42 cellular contexts compared by ENCODE assay signal in genomic region chr22:22199634-22200033, GRCh38. TPM values are rescaled to one million over a fixed set of nuclear protein-coding genes. Genes with fewer than 3 reads are reported as not detected.
"Had no signal": no experiment of that assay in that cellular context is flagged by ENCODE, and none has a peak within 500 bp of the region (broad histone marks: within the 10 kb centered on the region; RNA-seq: fewer than 3 reads in every experiment).

No MANE protein-coding gene starts in this region.

- H3K36me3 ChIP-seq: ascending aorta, breast epithelium, cardiac muscle cell, colonic mucosa, esophagus squamous epithelium, gastroesophageal sphincter, heart right ventricle, WERI-Rb-1 had no signal

- H3K27ac Mint-ChIP-seq: activated CD4-positive, alpha-beta memory T cell treated with anti-CD3 and anti-CD28 coated beads for 36 hours; activated CD8-positive, alpha-beta memory T cell treated with anti-CD3 and anti-CD28 coated beads, Interleukin-2, amount 10 ng/mL, durations not matched to agents 7 days and 5 days; activated CD8-positive, alpha-beta T cell treated with anti-CD3 and anti-CD28 coated beads, Interleukin-2, amount 10 ng/mL, durations not matched to agents 7 days and 5 days; activated naive CD4-positive, alpha-beta T cell treated with anti-CD3 and anti-CD28 coated beads, Interleukin-2, amount 10 ng/mL, durations not matched to agents 7 days and 5 days; activated naive CD4-positive, alpha-beta T cell treated with anti-CD3 and anti-CD28 coated beads, Interleukin-2, amount 50 U/mL, for 72 hours; activated naive CD8-positive, alpha-beta T cell treated with anti-CD3 and anti-CD28 coated beads, Interleukin-2, amount 10 ng/mL, durations not matched to agents 7 days and 5 days; activated T-helper 1 cell treated with anti-CD3 and anti-CD28 coated beads, Interleukin-12 subunit alpha, Interleukin-12 subunit beta, Interleukin-2, Interleukin-4 antibody, amounts not matched to agents 30 ng/mL and 10 ng/mL and 1 ng/mL, durations not matched to agents 14 hours and 24 hours and 36 hours; activated T-helper 2 cell treated with anti-CD3 and anti-CD28 coated beads, Interferon-gamma antibody, Interleukin-2, Interleukin-4, amounts not matched to agents 10 μg/mL and 5 μg/mL and 100 μg/mL, durations not matched to agents 14 hours and 24 hours and 36 hours; brain; T-helper 17 cell; T-helper 2 cell treated with Interferon-gamma antibody and Interleukin-4, amounts not matched to agents 5 μg/mL and 100 μg/mL, for 36 hours had no signal

- H3K27ac ChIP-seq: ascending aorta, breast epithelium, cardiac muscle cell, colonic mucosa, epithelial cell of prostate, esophagus squamous epithelium, gastroesophageal sphincter, heart right ventricle, WERI-Rb-1 had no signal

- DNase-seq: activated CD4-positive, alpha-beta memory T cell treated with anti-CD3 and anti-CD28 coated beads for 36 hours; activated CD4-positive, alpha-beta T cell treated with anti-CD3 and anti-CD28 coated beads for 1 hour; activated CD4-positive, alpha-beta T cell treated with anti-CD3 and anti-CD28 coated beads for 4 hours; activated CD4-positive, alpha-beta T cell treated with anti-CD3 and anti-CD28 coated beads, Interleukin-2, amount 50 U/mL, for 1 hour; activated CD4-positive, CD25-positive, alpha-beta regulatory T cell; activated CD8-positive, alpha-beta memory T cell treated with anti-CD3 and anti-CD28 coated beads, Interleukin-2, amount 10 ng/mL, durations not matched to agents 7 days and 5 days; activated CD8-positive, alpha-beta memory T cell treated with anti-CD3 and anti-CD28 coated beads, Interleukin-2, amount 50 U/mL, for 4 hours; activated CD8-positive, alpha-beta T cell treated with anti-CD3 and anti-CD28 coated beads, Interleukin-2, amount 10 ng/mL, durations not matched to agents 7 days and 5 days; activated effector memory CD4-positive, alpha-beta T cell treated with anti-CD3 and anti-CD28 coated beads, Interleukin-2, amount 50 U/mL, for 16 hours; activated naive CD4-positive, alpha-beta T cell treated with anti-CD3 and anti-CD28 coated beads, Interleukin-2, amount 10 ng/mL, durations not matched to agents 7 days and 5 days; activated naive CD8-positive, alpha-beta T cell treated with anti-CD3 and anti-CD28 coated beads, Interleukin-2, amount 10 ng/mL, durations not matched to agents 7 days and 5 days; activated T-cell treated with anti-CD3 and anti-CD28 coated beads, Interleukin-2, amount 50 U/mL, for 1 hour; activated T-cell treated with anti-CD3 and anti-CD28 coated beads, Interleukin-2, amount 50 U/mL, for 48 hours; central memory CD4-positive, alpha-beta T cell; cerebellar nuclear complex; colonic mucosa; effector CD8-positive, alpha-beta T cell; esophagus squamous epithelium; foreskin melanocyte; heart right ventricle; T-helper 1 cell; T-helper 17 cell; T1000; WERI-Rb-1 had no signal

- H3K4me3 ChIP-seq: ascending aorta, breast epithelium, cardiac muscle cell, colonic mucosa, esophagus squamous epithelium, gastroesophageal sphincter, heart right ventricle had no signal

- H3K4me3 Mint-ChIP-seq: activated CD4-positive, alpha-beta memory T cell treated with anti-CD3 and anti-CD28 coated beads for 36 hours; activated CD8-positive, alpha-beta memory T cell treated with anti-CD3 and anti-CD28 coated beads, Interleukin-2, amount 10 ng/mL, durations not matched to agents 7 days and 5 days; activated CD8-positive, alpha-beta T cell treated with anti-CD3 and anti-CD28 coated beads, Interleukin-2, amount 10 ng/mL, durations not matched to agents 7 days and 5 days; activated naive CD4-positive, alpha-beta T cell treated with anti-CD3 and anti-CD28 coated beads, Interleukin-2, amount 10 ng/mL, durations not matched to agents 7 days and 5 days; activated naive CD8-positive, alpha-beta T cell treated with anti-CD3 and anti-CD28 coated beads, Interleukin-2, amount 10 ng/mL, durations not matched to agents 7 days and 5 days; activated T-helper 1 cell treated with anti-CD3 and anti-CD28 coated beads, Interleukin-12 subunit alpha, Interleukin-12 subunit beta, Interleukin-2, Interleukin-4 antibody, amounts not matched to agents 30 ng/mL and 10 ng/mL and 1 ng/mL, durations not matched to agents 14 hours and 24 hours and 36 hours; brain; T-helper 17 cell; T-helper 2 cell treated with Interferon-gamma antibody and Interleukin-4, amounts not matched to agents 5 μg/mL and 100 μg/mL, for 36 hours had no signal

- ATAC-seq: activated CD8-positive, alpha-beta memory T cell treated with anti-CD3 and anti-CD28 coated beads, Interleukin-2, amount 10 ng/mL, durations not matched to agents 7 days and 5 days; activated CD8-positive, alpha-beta T cell treated with anti-CD3 and anti-CD28 coated beads, Interleukin-2, amount 10 ng/mL, durations not matched to agents 7 days and 5 days; activated naive CD4-positive, alpha-beta T cell treated with anti-CD3 and anti-CD28 coated beads, Interleukin-2, amount 50 U/mL, for 72 hours; gastroesophageal sphincter; heart right ventricle; T-helper 17 cell had no signal

- H3K27me3 ChIP-seq: ascending aorta, colonic mucosa had no signal

- H3K9me3 ChIP-seq: ascending aorta, breast epithelium, colonic mucosa, esophagus squamous epithelium, gastroesophageal sphincter, heart right ventricle had no signal

- H3K36me3 Mint-ChIP-seq: activated CD4-positive, alpha-beta memory T cell treated with anti-CD3 and anti-CD28 coated beads for 36 hours; activated CD8-positive, alpha-beta memory T cell treated with anti-CD3 and anti-CD28 coated beads, Interleukin-2, amount 10 ng/mL, durations not matched to agents 7 days and 5 days; activated naive CD4-positive, alpha-beta T cell treated with anti-CD3 and anti-CD28 coated beads, Interleukin-2, amount 10 ng/mL, durations not matched to agents 7 days and 5 days; activated naive CD4-positive, alpha-beta T cell treated with anti-CD3 and anti-CD28 coated beads, Interleukin-2, amount 50 U/mL, for 72 hours; activated naive CD8-positive, alpha-beta T cell treated with anti-CD3 and anti-CD28 coated beads, Interleukin-2, amount 10 ng/mL, durations not matched to agents 7 days and 5 days; brain had no signal

- H3K9me3 Mint-ChIP-seq: activated CD4-positive, alpha-beta memory T cell treated with anti-CD3 and anti-CD28 coated beads for 36 hours; activated naive CD4-positive, alpha-beta T cell treated with anti-CD3 and anti-CD28 coated beads, Interleukin-2, amount 10 ng/mL, durations not matched to agents 7 days and 5 days; activated naive CD4-positive, alpha-beta T cell treated with anti-CD3 and anti-CD28 coated beads, Interleukin-2, amount 50 U/mL, for 72 hours; activated naive CD8-positive, alpha-beta T cell treated with anti-CD3 and anti-CD28 coated beads, Interleukin-2, amount 10 ng/mL, durations not matched to agents 7 days and 5 days; activated T-helper 1 cell treated with anti-CD3 and anti-CD28 coated beads, Interleukin-12 subunit alpha, Interleukin-12 subunit beta, Interleukin-2, Interleukin-4 antibody, amounts not matched to agents 30 ng/mL and 10 ng/mL and 1 ng/mL, durations not matched to agents 14 hours and 24 hours and 36 hours; activated T-helper 2 cell treated with anti-CD3 and anti-CD28 coated beads, Interferon-gamma antibody, Interleukin-2, Interleukin-4, amounts not matched to agents 10 μg/mL and 5 μg/mL and 100 μg/mL, durations not matched to agents 14 hours and 24 hours and 36 hours; T-helper 2 cell treated with Interferon-gamma antibody and Interleukin-4, amounts not matched to agents 5 μg/mL and 100 μg/mL, for 36 hours had no signal

- H3K4me1 ChIP-seq: ascending aorta, breast epithelium, colonic mucosa, esophagus squamous epithelium, gastroesophageal sphincter, heart right ventricle had no signal

- FAIRE-seq: endometrium, endothelial cell of umbilical vein had no signal

- H3K4me1 Mint-ChIP-seq: brain had no signal

RNA-seq across cellular contexts. Expression of gene VPREB1, which starts 45.0 kb away (rescaled TPM):
- total RNA-seq: activated CD4-positive, alpha-beta memory T cell treated with anti-CD3 and anti-CD28 coated beads for 36 hours; activated CD8-positive, alpha-beta memory T cell treated with anti-CD3 and anti-CD28 coated beads for 36 hours; activated CD8-positive, alpha-beta memory T cell treated with anti-CD3 and anti-CD28 coated beads, Interleukin-2, amount 10 ng/mL, durations not matched to agents 7 days and 5 days; activated CD8-positive, alpha-beta T cell treated with anti-CD3 and anti-CD28 coated beads, Interleukin-2, amount 10 ng/mL, durations not matched to agents 7 days and 5 days; activated naive CD4-positive, alpha-beta T cell treated with anti-CD3 and anti-CD28 coated beads, Interleukin-2, amount 50 U/mL, for 72 hours; activated naive CD8-positive, alpha-beta T cell treated with anti-CD3 and anti-CD28 coated beads, Interleukin-2, amount 10 ng/mL, durations not matched to agents 7 days and 5 days; activated T-helper 1 cell treated with anti-CD3 and anti-CD28 coated beads, Interleukin-12 subunit alpha, Interleukin-12 subunit beta, Interleukin-2, Interleukin-4 antibody, amounts not matched to agents 30 ng/mL and 10 ng/mL and 1 ng/mL, durations not matched to agents 14 hours and 24 hours and 36 hours; activated T-helper 2 cell treated with anti-CD3 and anti-CD28 coated beads, Interferon-gamma antibody, Interleukin-2, Interleukin-4, amounts not matched to agents 10 μg/mL and 5 μg/mL and 100 μg/mL, durations not matched to agents 14 hours and 24 hours and 36 hours; ascending aorta; breast epithelium; cardiac muscle cell; colonic mucosa; dermis microvascular lymphatic vessel endothelial cell; endothelial cell of umbilical vein; esophagus squamous epithelium; fibroblast of lung; fibroblast of villous mesenchyme; gastroesophageal sphincter; glomerular endothelial cell; heart right ventricle; T-helper 17 cell had no signal
- polyA plus RNA-seq: cardiac muscle cell, endothelial cell of umbilical vein, esophagus, fibroblast of lung, heart right ventricle had no signal
